ENCODE assay signal across 8 cellular contexts in genomic region chr17:30378797-30379302, GRCh38. TPM values are rescaled to one million over a fixed set of nuclear protein-coding genes. Genes with fewer than 3 reads are reported as not detected.
DNase-seq lines count a peak whose midpoint lies in the region; ATAC-seq and TF ChIP-seq lines count a peak whose summit lies in the region.

CPD (plus strand) TSS chr17:30378927; CDS start chr17:30378981, 54 bp downstream.

- H3K27ac ChIP-seq in epithelial cell of prostate, result peak within 1 kb of the TSS; percentile 28

- no peak for TF ChIP-seq RAD21 in Ishikawa (IDR thresholded peaks at IDR 0.05; ENCODE audit: low read depth)

- DNase-seq in DMS 273 (lab: John Stamatoyannopoulos, UW; ENCODE audit: unreplicated experiment) (peak; percentile 98), OCI-M2 (lab: John Stamatoyannopoulos, UW; ENCODE audit: unreplicated experiment) (peak; percentile 82), activated T-cell treated with anti-CD3 and anti-CD28 coated beads for 4 hours (peak; percentile 98), epithelial cell of prostate (ENCODE audit: low read depth, low spot score) (peak; percentile 62), mucosa of descending colon (peak; percentile 97 to 99 (median 99))
- peak; percentile 95 to 96 for DNase-seq in stimulated activated CD8-positive, alpha-beta memory T cell treated with anti-CD3 and anti-CD28 coated beads, Interleukin-4, amount 100 ng/mL, for 1 hour (ENCODE audit: low read depth in 2 of 2, low spot score in 1 of 2)

- H3K36me3 ChIP-seq in mucosa of descending colon (ENCODE audit: low read depth), result no peaks in the 10 kb centered on the region

- ATAC-seq in GM21528 (IDR thresholded peaks at IDR 0.05; ENCODE audit: low FRiP score, unreplicated experiment), result peak; percentile 83
- peak; percentile 98 for ATAC-seq in mucosa of descending colon

- H3K4me1 ChIP-seq in mucosa of descending colon (ENCODE audit: low read depth), result peaks cover 19% of the 10 kb centered on the region

- no peaks in the 10 kb centered on the region for H3K9me3 ChIP-seq in mucosa of descending colon

- no peak for TF ChIP-seq CTCF in mucosa of descending colon (IDR thresholded peaks at IDR 0.05)

- TF ChIP-seq EP300 in Ishikawa (IDR thresholded peaks at IDR 0.05; ENCODE audit: borderline replicate concordance), result no peak

- intact Hi-C loops in mucosa of descending colon (cut with DNase I, micrococcal nuclease), result no loop called here

- H3K4me3 ChIP-seq in mucosa of descending colon, result peak within 1 kb of the TSS; percentile 89

TF ChIP-seq in Ishikawa, 13 proteins besides CTCF, POLR2A, EP300 and RAD21:
- TF ChIP-seq, protein P1, sequence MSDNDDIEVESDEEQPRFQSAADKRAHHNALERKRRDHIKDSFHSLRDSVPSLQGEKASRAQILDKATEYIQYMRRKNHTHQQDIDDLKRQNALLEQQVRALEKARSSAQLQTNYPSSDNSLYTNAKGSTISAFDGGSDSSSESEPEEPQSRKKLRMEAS (IDR thresholded peaks at IDR 0.05), result no peak; the same call in 1 of the 2 replicates
- peak; percentile 82 for TF ChIP-seq YY1 (IDR thresholded peaks at IDR 0.05; ENCODE audit: low read depth)
- TF ChIP-seq REST (IDR thresholded peaks at IDR 0.05; ENCODE audit: low read depth), result no peak
- TF ChIP-seq, protein P2, sequence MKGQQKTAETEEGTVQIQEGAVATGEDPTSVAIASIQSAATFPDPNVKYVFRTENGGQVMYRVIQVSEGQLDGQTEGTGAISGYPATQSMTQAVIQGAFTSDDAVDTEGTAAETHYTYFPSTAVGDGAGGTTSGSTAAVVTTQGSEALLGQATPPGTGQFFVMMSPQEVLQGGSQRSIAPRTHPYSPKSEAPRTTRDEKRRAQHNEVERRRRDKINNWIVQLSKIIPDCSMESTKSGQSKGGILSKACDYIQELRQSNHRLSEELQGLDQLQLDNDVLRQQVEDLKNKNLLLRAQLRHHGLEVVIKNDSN (IDR thresholded peaks at IDR 0.05), result no peak
- TF ChIP-seq TAF1 (IDR thresholded peaks at IDR 0.05; ENCODE audit: low read depth), result peak; percentile 84
- peak; percentile 67 for TF ChIP-seq CREB1 (IDR thresholded peaks at IDR 0.05; ENCODE audit: low read depth)
- 0 out of 2 replicates have a peak, but pooled peaks have one; percentile 2 for TF ChIP-seq TCF12 (IDR thresholded peaks at IDR 0.05; ENCODE audit: low read depth)
TF ChIP-seq in Ishikawa: peak in this region for 4.

RNA-seq across cellular contexts. Expression of gene CPD, which starts in this region (rescaled TPM):
- total RNA-seq in mucosa of descending colon, result 10 to 100 TPM; 39.2 to 77.3 (median 74.7) TPM

Comparison
In these comparisons a context has a peak if more than half of its experiments do, and no peak if none do; other contexts are left out.
1. Peak in every context shown above with its lines: DNase-seq, ATAC-seq, H3K4me3 ChIP-seq and H3K27ac ChIP-seq.